In genomic region chr17:70862295-70862694, GRCh38 we compare ENCODE assay signal across 22 cellular contexts.
DNase-seq lines count a peak whose midpoint lies in the region; ATAC-seq, FAIRE-seq and TF ChIP-seq lines count a peak whose summit lies in the region.
"Had no signal": no experiment of that assay in that cellular context is flagged by ENCODE, and none has a peak within 500 bp of the region (broad histone marks: within the 10 kb centered on the region; RNA-seq: fewer than 3 reads in every experiment).

No MANE protein-coding gene starts in this region.

- no peaks in the 10 kb centered on the region for H3K4me1 ChIP-seq in A549
- no peaks in the 10 kb centered on the region for H3K4me1 ChIP-seq in IMR-90 (ENCODE audit: control insufficient read depth, insufficient read depth, low read length)
- H3K4me1 ChIP-seq in H1 (replicated peaks in 1 of 4; ENCODE audit: control insufficient read depth in 3 of 4, insufficient read depth in 4 of 4, low read length in 3 of 4): no peaks in the 10 kb centered on the region
- H3K4me1 ChIP-seq in H9 (ENCODE audit: insufficient read depth, low read length): no peaks in the 10 kb centered on the region
- H3K4me1 ChIP-seq: BLaER1 treated with 17β-estradiol and CSF1 and Interleukin-3, amounts not matched to agents 10 nM and 100 nM; Caco-2 had no signal

- H4K8ac ChIP-seq in IMR-90 (ENCODE audit: low read depth in 2 of 2, low read length in 2 of 2): no peak overlapping the region
- H4K8ac ChIP-seq in H1 (ENCODE audit: extremely low read depth, insufficient read depth, low read length): no peak overlapping the region
- H4K8ac ChIP-seq in H9 (replicated peaks; ENCODE audit: insufficient read length, low read depth, low read length): no peak overlapping the region

- no peak overlapping the region for H3K4me3 Mint-ChIP-seq in activated T-helper 2 cell treated with anti-CD3 and anti-CD28 coated beads, Interferon-gamma antibody, Interleukin-2, Interleukin-4, amounts not matched to agents 10 μg/mL and 5 μg/mL and 100 μg/mL, durations not matched to agents 14 hours and 24 hours and 36 hours (ENCODE audit: low read depth)
- no peak overlapping the region for H3K4me3 Mint-ChIP-seq in H9
- H3K4me3 Mint-ChIP-seq: B cell; CD4-positive, alpha-beta T cell; CD8-positive, alpha-beta T cell had no signal

- intact Hi-C loops in IMR-90 (cut with micrococcal nuclease): no loop called here
- intact Hi-C loops in activated T-helper 2 cell treated with anti-CD3 and anti-CD28 coated beads, Interferon-gamma antibody, Interleukin-2, Interleukin-4, amounts not matched to agents 10 μg/mL and 5 μg/mL and 100 μg/mL, durations not matched to agents 14 hours and 24 hours and 36 hours (cut with micrococcal nuclease): no loop called here

- H2AK5ac ChIP-seq in IMR-90 (ENCODE audit: low read depth, low read length) (no peak overlapping the region), H1 (ENCODE audit: low read depth, low read length) (no peak overlapping the region), H9 (ENCODE audit: insufficient read length, low read length) (no peak overlapping the region)

- H3K23me2 ChIP-seq in H1 (ENCODE audit: low read depth, low read length) (no peaks in the 10 kb centered on the region), H9 (ENCODE audit: insufficient read length, low read depth, low read length, poor library complexity, severe bottlenecking) (no peaks in the 10 kb centered on the region)

- ATAC-seq in A549 (no peak), IMR-90 (ENCODE audit: low read depth) (no peak), GM19328 (IDR thresholded peaks at IDR 0.05; ENCODE audit: unreplicated experiment) (no peak)
- ATAC-seq: CD8-positive, alpha-beta T cell had no signal

- no peak overlapping the region for H3K18ac ChIP-seq in IMR-90 (ENCODE audit: low read depth, low read length)
- no peak overlapping the region for H3K18ac ChIP-seq in H1 (ENCODE audit: extremely low read depth, low read length)
- no peak overlapping the region for H3K18ac ChIP-seq in H9 (ENCODE audit: insufficient read length, low read depth, low read length)

- TF ChIP-seq RAD21 in A549 (conservative IDR thresholded peaks at IDR 0.05 in 1 of 2, IDR thresholded peaks at IDR 0.05 in 1 of 2) (no peak), IMR-90 (IDR thresholded peaks at IDR 0.05; ENCODE audit: low read length) (no peak), H1 (IDR thresholded peaks at IDR 0.05 in 1 of 2, conservative IDR thresholded peaks at IDR 0.05 in 1 of 2; ENCODE audit: low read depth in 2 of 2, low read length in 2 of 2) (no peak)

- WGBS in A549 (ENCODE audit: missing lambda C conversion rate): 31% methylated on average over 1 of the region's 1 CpG
- no CpG with 5 or more reads among the region's 1 CpG for WGBS in IMR-90 (ENCODE audit: extremely low coverage in 2 of 2, insufficient read length in 1 of 2), 2 experiments
- 100% methylated on average over 1 of the region's 1 CpG; no CpG with 5 or more reads in 1 of the 2 experiments for WGBS in H1 (ENCODE audit: extremely low coverage in 1 of 2, insufficient coverage in 1 of 2, insufficient read length in 1 of 2, insufficient replicate concordance in 2 of 2, low coverage in 1 of 2, low lambda C conversion rate in 2 of 2, missing lambda C conversion rate in 1 of 2), 2 experiments
- no CpG with 5 or more reads among the region's 1 CpG for WGBS in H9 (ENCODE audit: extremely low coverage, insufficient read length, low lambda C conversion rate)

- no peak overlapping the region for H2BK12ac ChIP-seq in H1 (ENCODE audit: low read depth, low read length)
- H2BK12ac ChIP-seq in H9 (ENCODE audit: insufficient read length, low read depth, low read length): no peak overlapping the region

- CTCF ChIA-PET in A549 (lab: Yijun Ruan, JAX): interaction anchor here (1.2 kb wide), 1 partner anchor 95 kb away, joined by 4 read pairs; no protein-coding TSS in a partner anchor
- CTCF ChIA-PET in IMR-90 (lab: Yijun Ruan, JAX): no interaction called here
- CTCF ChIA-PET in H1 (lab: Charles Lee; ENCODE audit: partially characterized antibody): interaction anchor here (1.4 kb wide), 1 partner anchor 54 kb away, joined by 3 read pairs; no protein-coding TSS in a partner anchor

- no peaks in the 10 kb centered on the region for H3K4me1 Mint-ChIP-seq in activated T-helper 2 cell treated with anti-CD3 and anti-CD28 coated beads, Interferon-gamma antibody, Interleukin-2, Interleukin-4, amounts not matched to agents 10 μg/mL and 5 μg/mL and 100 μg/mL, durations not matched to agents 14 hours and 24 hours and 36 hours (ENCODE audit: low read depth)
- no peaks in the 10 kb centered on the region for H3K4me1 Mint-ChIP-seq in H9
- H3K4me1 Mint-ChIP-seq: B cell had no signal

- no peak for TF ChIP-seq POLR2A in A549 (IDR thresholded peaks at IDR 0.05; ENCODE audit: low read length)
- no peak for TF ChIP-seq POLR2A in IMR-90 (IDR thresholded peaks at IDR 0.05; ENCODE audit: low read depth, low read length)
- no peak for TF ChIP-seq POLR2A in H1 (IDR thresholded peaks at IDR 0.05; ENCODE audit: control extremely low read depth in 1 of 2, low read depth in 2 of 2, low read length in 2 of 2)

- DNase-seq in A549 (ENCODE audit: low read depth in 1 of 2, low spot score in 1 of 2): no peak
- no peak for DNase-seq in IMR-90
- no peak for DNase-seq in H1 (ENCODE audit: low read depth in 1 of 2, low spot score in 2 of 2)
- DNase-seq in activated T-helper 2 cell treated with anti-CD3 and anti-CD28 coated beads, Interferon-gamma antibody, Interleukin-2, Interleukin-4, amounts not matched to agents 10 μg/mL and 5 μg/mL and 100 μg/mL, durations not matched to agents 14 hours and 24 hours and 36 hours (ENCODE audit: low spot score): no peak
- DNase-seq in H9: no peak
- DNase-seq: 8988T; AML-193; Caco-2; Calu3; CD4-positive, alpha-beta T cell; CD8-positive, alpha-beta T cell; DMS79 treated with DMSO at 0.1 percent for 48 hours; GF-D8 had no signal

- FAIRE-seq in A549 (lab: Jason Lieb, UNC) (no peak), H1 (lab: Jason Lieb, UNC) (no peak)
- FAIRE-seq: A204.1, D721Med, G401.6, GM12891, GM19239 had no signal

- no peak for TF ChIP-seq EP300 in A549 (IDR thresholded peaks at IDR 0.05)
- no peak for TF ChIP-seq EP300 in H1 (IDR thresholded peaks at IDR 0.05; ENCODE audit: borderline replicate concordance in 1 of 2, low read depth in 2 of 2, low read length in 2 of 2)

- no TSS peak for BruUV-seq in IMR-90 (replicated peaks; lab: Mats Ljungman, UMichigan)

- H3K56ac ChIP-seq in IMR-90 (ENCODE audit: extremely low read depth, insufficient read depth, low read length): no peak overlapping the region
- H3K56ac ChIP-seq in H1 (replicated peaks; ENCODE audit: insufficient read length, low read depth, low read length): no peak overlapping the region
- H3K56ac ChIP-seq in H9 (ENCODE audit: insufficient read length, low read depth, low read length): no peak overlapping the region

- peaks cover 42% of the 10 kb centered on the region for H3K9me3 Mint-ChIP-seq in activated T-helper 2 cell treated with anti-CD3 and anti-CD28 coated beads, Interferon-gamma antibody, Interleukin-2, Interleukin-4, amounts not matched to agents 10 μg/mL and 5 μg/mL and 100 μg/mL, durations not matched to agents 14 hours and 24 hours and 36 hours
- peaks cover 36 to 48% of the 10 kb centered on the region in 2 experiments for H3K9me3 Mint-ChIP-seq in H9
- H3K9me3 Mint-ChIP-seq: CD8-positive, alpha-beta T cell had no signal

- H3K36me3 ChIP-seq in IMR-90 (ENCODE audit: control insufficient read depth, insufficient read depth, low read length) (no peaks in the 10 kb centered on the region), H1 (ENCODE audit: control insufficient read depth in 2 of 4, insufficient read depth in 4 of 4, low read length in 3 of 4) (no peaks in the 10 kb centered on the region)
- H3K36me3 ChIP-seq: BLaER1 treated with 17β-estradiol and CSF1 and Interleukin-3, amounts not matched to agents 10 nM and 100 nM had no signal

- no peak overlapping the region for H3K27ac Mint-ChIP-seq in activated T-helper 2 cell treated with anti-CD3 and anti-CD28 coated beads, Interferon-gamma antibody, Interleukin-2, Interleukin-4, amounts not matched to agents 10 μg/mL and 5 μg/mL and 100 μg/mL, durations not matched to agents 14 hours and 24 hours and 36 hours
- no peak overlapping the region for H3K27ac Mint-ChIP-seq in H9
- H3K27ac Mint-ChIP-seq: B cell; CD4-positive, alpha-beta T cell; CD8-positive, alpha-beta T cell had no signal

- H3K4me2 ChIP-seq in A549 (no peak overlapping the region), IMR-90 (ENCODE audit: low read depth, low read length) (no peak overlapping the region), H1 (ENCODE audit: insufficient read depth in 1 of 2, low read depth in 2 of 2, low read length in 2 of 2) (no peak overlapping the region), H9 (ENCODE audit: insufficient read depth, insufficient read length, low read length) (no peak overlapping the region)
- H3K4me2 ChIP-seq: BLaER1 treated with 17β-estradiol and CSF1 and Interleukin-3, amounts not matched to agents 10 nM and 100 nM had no signal

- H2BK20ac ChIP-seq in IMR-90 (ENCODE audit: low read depth, low read length) (no peak overlapping the region), H1 (ENCODE audit: low read length) (no peak overlapping the region), H9 (ENCODE audit: low read depth, low read length, poor library complexity, severe bottlenecking) (no peak overlapping the region)

- H2BK120ac ChIP-seq in IMR-90 (ENCODE audit: low read depth, low read length): no peak overlapping the region
- no peak overlapping the region for H2BK120ac ChIP-seq in H1 (replicated peaks; ENCODE audit: low read depth, low read length)
- no peak overlapping the region for H2BK120ac ChIP-seq in H9 (ENCODE audit: low read depth, low read length, poor library complexity, severe bottlenecking)

- H3K9me3 ChIP-seq in A549: peaks cover 13% of the 10 kb centered on the region; the same call in 2 of the 3 replicates
- no peaks in the 10 kb centered on the region for H3K9me3 ChIP-seq in IMR-90 (ENCODE audit: control insufficient read depth, insufficient read depth, low read length)
- H3K9me3 ChIP-seq in H1 (ENCODE audit: insufficient read depth in 2 of 2, low read depth in 1 of 2, low read length in 1 of 2): peaks cover 8 to 16% of the 10 kb centered on the region in 2 experiments; a peak in 3 of 4 replicates
- peaks cover 5% of the 10 kb centered on the region for H3K9me3 ChIP-seq in H9 (ENCODE audit: control insufficient read depth, low read depth, low read length)

- dilution Hi-C loops in IMR-90 (cut with HindIII; ENCODE audit: low sequenced_read_pairs, unreplicated experiment): no loop called here

- H4K5ac ChIP-seq in IMR-90 (ENCODE audit: low read depth, low read length): no peak overlapping the region
- no peak overlapping the region for H4K5ac ChIP-seq in H1 (ENCODE audit: insufficient read length, low read depth, low read length)
- no peak overlapping the region for H4K5ac ChIP-seq in H9 (ENCODE audit: insufficient read length, low read depth, low read length)

- no peaks in the 10 kb centered on the region for H3K79me1 ChIP-seq in IMR-90 (ENCODE audit: low read depth in 1 of 2, low read length in 2 of 2)
- no peaks in the 10 kb centered on the region for H3K79me1 ChIP-seq in H1 (ENCODE audit: low read depth, low read length)
- no peaks in the 10 kb centered on the region for H3K79me1 ChIP-seq in H9 (ENCODE audit: insufficient read depth, low read depth, low read length, poor library complexity, severe bottlenecking)

- H3K4me3 ChIP-seq in A549: no peak overlapping the region
- H3K4me3 ChIP-seq in IMR-90 (ENCODE audit: insufficient read depth, low read depth, low read length): no peak overlapping the region
- H3K4me3 ChIP-seq in H1 (ENCODE audit: extremely low read depth in 1 of 4, insufficient read depth in 2 of 4, low read depth in 3 of 4, low read length in 4 of 4): no peak overlapping the region
- H3K4me3 ChIP-seq: BLaER1 treated with 17β-estradiol and CSF1 and Interleukin-3, amounts not matched to agents 10 nM and 100 nM had no signal

- no peaks in the 10 kb centered on the region for H3K27me3 Mint-ChIP-seq in activated T-helper 2 cell treated with anti-CD3 and anti-CD28 coated beads, Interferon-gamma antibody, Interleukin-2, Interleukin-4, amounts not matched to agents 10 μg/mL and 5 μg/mL and 100 μg/mL, durations not matched to agents 14 hours and 24 hours and 36 hours (ENCODE audit: low read depth)
- no peaks in the 10 kb centered on the region for H3K27me3 Mint-ChIP-seq in H9 (ENCODE audit: low read depth)
- H3K27me3 Mint-ChIP-seq: B cell; CD4-positive, alpha-beta T cell had no signal

- H3K36me3 Mint-ChIP-seq in activated T-helper 2 cell treated with anti-CD3 and anti-CD28 coated beads, Interferon-gamma antibody, Interleukin-2, Interleukin-4, amounts not matched to agents 10 μg/mL and 5 μg/mL and 100 μg/mL, durations not matched to agents 14 hours and 24 hours and 36 hours (ENCODE audit: low read depth): no peaks in the 10 kb centered on the region
- peaks cover 21 to 41% (median 29%) of the 10 kb centered on the region in 3 experiments for H3K36me3 Mint-ChIP-seq in H9 (ENCODE audit: insufficient read depth in 1 of 3, low read depth in 3 of 3)
- H3K36me3 Mint-ChIP-seq: CD8-positive, alpha-beta T cell had no signal

- H3K79me2 ChIP-seq in H1 (ENCODE audit: control insufficient read depth in 1 of 2, insufficient read depth in 2 of 2, low read length in 2 of 2) (no peaks in the 10 kb centered on the region), H9 (ENCODE audit: insufficient read depth, low read length) (no peaks in the 10 kb centered on the region)

- POLR2A ChIA-PET in A549 (lab: Yijun Ruan, JAX) (no interaction called here), IMR-90 (lab: Charles Lee; ENCODE audit: unreplicated experiment) (no interaction called here), H1 (lab: Charles Lee; ENCODE audit: partially characterized antibody) (no interaction called here)

- no peaks in the 10 kb centered on the region for H3K9me1 ChIP-seq in IMR-90 (ENCODE audit: insufficient read depth, low read length)

- H3K27me3 ChIP-seq in IMR-90 (ENCODE audit: control insufficient read depth, insufficient read depth, low read length) (no peaks in the 10 kb centered on the region), H1 (replicated peaks in 1 of 4; ENCODE audit: control insufficient read depth in 3 of 4, extremely low read depth in 1 of 4, insufficient read depth in 3 of 4, low read length in 3 of 4) (no peaks in the 10 kb centered on the region), H9 (ENCODE audit: insufficient read depth, low read length) (no peaks in the 10 kb centered on the region)
- H3K27me3 ChIP-seq: BLaER1 treated with 17β-estradiol and CSF1 and Interleukin-3, amounts not matched to agents 10 nM and 100 nM had no signal

- no peak overlapping the region for H2BK5ac ChIP-seq in IMR-90 (ENCODE audit: low read depth, low read length, poor library complexity, severe bottlenecking)
- no peak overlapping the region for H2BK5ac ChIP-seq in H1 (ENCODE audit: low read depth, low read length)
- H2BK5ac ChIP-seq in H9 (ENCODE audit: insufficient read length, low read length): no peak overlapping the region

- H3T11ph ChIP-seq in H9 (ENCODE audit: low read length): no peak overlapping the region

- H3K23ac ChIP-seq in IMR-90 (ENCODE audit: low read depth, low read length) (no peak overlapping the region), H1 (ENCODE audit: insufficient read length) (no peak overlapping the region), H9 (ENCODE audit: insufficient read length, low read depth, low read length) (no peak overlapping the region)

- H2BK15ac ChIP-seq in IMR-90 (ENCODE audit: low read depth, low read length) (no peak overlapping the region; the same call in 2 of the 3 replicates), H1 (ENCODE audit: low read length) (no peak overlapping the region), H9 (ENCODE audit: low read depth, low read length) (no peak overlapping the region)

- H3K27ac ChIP-seq in A549 (no peak overlapping the region), IMR-90 (ENCODE audit: insufficient read depth, low read length) (no peak overlapping the region), H1 (ENCODE audit: low read depth, low read length) (no peak overlapping the region), H9 (ENCODE audit: insufficient read length, low read depth, low read length) (no peak overlapping the region)
- H3K27ac ChIP-seq: BLaER1 treated with 17β-estradiol and CSF1 and Interleukin-3, amounts not matched to agents 10 nM and 100 nM; C4-2B had no signal

- no peaks in the 10 kb centered on the region for H4K20me1 ChIP-seq in IMR-90 (ENCODE audit: insufficient read depth, low read length)
- no peaks in the 10 kb centered on the region for H4K20me1 ChIP-seq in H1 (replicated peaks in 1 of 2; ENCODE audit: control insufficient read depth in 1 of 2, insufficient read depth in 2 of 2, low read length in 2 of 2)
- H4K20me1 ChIP-seq in H9 (ENCODE audit: control insufficient read depth, insufficient read depth, insufficient read length): no peaks in the 10 kb centered on the region
- H4K20me1 ChIP-seq: BLaER1 treated with 17β-estradiol and CSF1 and Interleukin-3, amounts not matched to agents 10 nM and 100 nM had no signal

- H3K9ac ChIP-seq in IMR-90 (ENCODE audit: low read depth, low read length) (no peak overlapping the region), H1 (replicated peaks in 1 of 4; ENCODE audit: extremely low read depth in 1 of 4, low read depth in 3 of 4, low read length in 3 of 4) (no peak overlapping the region), H9 (ENCODE audit: extremely low read depth, insufficient read length, low read length) (no peak overlapping the region)
- H3K9ac ChIP-seq: BLaER1 treated with 17β-estradiol and CSF1 and Interleukin-3, amounts not matched to agents 10 nM and 100 nM had no signal

- TF ChIP-seq CTCF in A549 (IDR thresholded peaks at IDR 0.05) (no peak), IMR-90 (conservative IDR thresholded peaks at IDR 0.05; ENCODE audit: low read depth, low read length) (no peak), H1 (IDR thresholded peaks at IDR 0.05; ENCODE audit: control extremely low read depth in 1 of 3, insufficient read depth in 1 of 3, low read depth in 1 of 3, low read length in 3 of 3) (no peak), H9 (conservative IDR thresholded peaks at IDR 0.05) (no peak)

- H4K91ac ChIP-seq in IMR-90 (ENCODE audit: insufficient read depth, low read depth, low read length): no peak overlapping the region
- no peak overlapping the region for H4K91ac ChIP-seq in H1 (replicated peaks; ENCODE audit: insufficient read length, low read length)
- no peak overlapping the region for H4K91ac ChIP-seq in H9 (ENCODE audit: insufficient read length, low read depth, low read length)

- H3K14ac ChIP-seq in IMR-90 (replicated peaks; ENCODE audit: low read depth, low read length) (no peak overlapping the region), H1 (ENCODE audit: insufficient read length) (no peak overlapping the region), H9 (ENCODE audit: insufficient read depth, low read length) (no peak overlapping the region)

- H2AK9ac ChIP-seq in IMR-90 (replicated peaks; ENCODE audit: low read depth, low read length, poor library complexity): no peak overlapping the region

- H3K4ac ChIP-seq in IMR-90 (ENCODE audit: low read depth, low read length) (no peak overlapping the region), H1 (replicated peaks; ENCODE audit: insufficient read length, low read depth, low read length) (no peak overlapping the region), H9 (ENCODE audit: low read depth, low read length) (no peak overlapping the region)

- in situ Hi-C loops in IMR-90 (cut with MboI; ENCODE audit: low sequenced_read_pairs): no loop called here

- H2AFZ ChIP-seq in IMR-90 (replicated peaks; ENCODE audit: low read length, poor library complexity): no peak overlapping the region
- no peak overlapping the region for H2AFZ ChIP-seq in H1 (ENCODE audit: low read length)
- H2AFZ ChIP-seq in H9 (ENCODE audit: low read length): no peak overlapping the region

Comparison
In these comparisons a context has a peak if more than half of its experiments do, and no peak if none do; other contexts are left out.
1. Of the 18 proteins assayed by ChIP-seq in both H1 and A549: peak only in H1: none; only in A549: none; in both: MAFK; in neither: 17.